20 cellular contexts compared by ENCODE assay signal in genomic region chr14:93745603-93746273, GRCh38. TPM values are rescaled to one million over a fixed set of nuclear protein-coding genes. Genes with fewer than 3 reads are reported as not detected.
DNase-seq lines count a peak whose midpoint lies in the region; ATAC-seq and TF ChIP-seq lines count a peak whose summit lies in the region.
"Had no signal": no experiment of that assay in that cellular context is flagged by ENCODE, and none has a peak within 500 bp of the region (broad histone marks: within the 10 kb centered on the region; RNA-seq: fewer than 3 reads in every experiment).

No MANE protein-coding gene starts in this region.

- H3K27me3 ChIP-seq in SK-N-SH (ENCODE audit: insufficient read depth) (no peaks in the 10 kb centered on the region), upper lobe of right lung (peaks cover 9% of the 10 kb centered on the region)

- ATAC-seq in SK-N-SH treated with all-trans-retinoic acid at 6 μM for 48 hours: no peak
- no peak for ATAC-seq in HG03108 (IDR thresholded peaks at IDR 0.05; ENCODE audit: unreplicated experiment)
- ATAC-seq in upper lobe of right lung: no peak

- no peaks in the 10 kb centered on the region for H3K36me3 ChIP-seq in SK-N-SH (replicated peaks in 1 of 2; ENCODE audit: control insufficient read depth in 1 of 2, insufficient read depth in 2 of 2, low read length in 1 of 2)
- H3K36me3 ChIP-seq in upper lobe of right lung: no peaks in the 10 kb centered on the region

- no peak overlapping the region for H2AFZ ChIP-seq in SK-N-SH (ENCODE audit: low read depth)
- H2AFZ ChIP-seq: GM23248 had no signal

- H3K27ac ChIP-seq in SK-N-SH (ENCODE audit: low read depth in 2 of 2, low read length in 1 of 2): peak overlapping the region in 1 of 2 experiments; percentile 99; a peak in 2 of 4 replicates
- peak overlapping the region; percentile 94 for H3K27ac ChIP-seq in temporal lobe (ENCODE audit: low read depth, low read length)
- no peak overlapping the region for H3K27ac ChIP-seq in upper lobe of right lung
- H3K27ac ChIP-seq: GM23248, KMS-11 had no signal

- intact Hi-C loops in upper lobe of right lung (cut with DNase I): no loop called here

- DNase-seq in SK-N-SH (peak; percentile 77), ecto neural progenitor cell (ENCODE audit: low spot score) (peak; percentile 49), neural crest cell (ENCODE audit: low read depth, low spot score) (no peak), NCI-H1048 (lab: John Stamatoyannopoulos, UW) (no peak), upper lobe of right lung (no peak)
- DNase-seq: 8988T; Calu3; CD4-positive, alpha-beta memory T cell; DMS53; GM23248; NCI-H1092; NCI-H1694; NCI-H524; SHP77 had no signal

- H3K4me3 ChIP-seq in SK-N-SH (ENCODE audit: low read depth in 2 of 2, low read length in 1 of 2) (no peak overlapping the region), upper lobe of right lung (no peak overlapping the region)
- H3K4me3 ChIP-seq: GM23248 had no signal

- H3K9me3 Mint-ChIP-seq in neural crest cell: no peaks in the 10 kb centered on the region

- peaks cover 0 to 75% of the 10 kb centered on the region in 2 experiments; a peak in 1 of 4 replicates for H3K4me1 ChIP-seq in SK-N-SH (ENCODE audit: control insufficient read depth in 1 of 2, insufficient read depth in 2 of 2, low read depth in 1 of 2, low read length in 1 of 2)
- no peaks in the 10 kb centered on the region for H3K4me1 ChIP-seq in upper lobe of right lung

- H3F3A ChIP-seq in SK-N-SH (replicated peaks; ENCODE audit: insufficient read depth): no peaks in the 10 kb centered on the region

- H3K27ac Mint-ChIP-seq in neural crest cell (ENCODE audit: unreplicated experiment): peak overlapping the region; percentile 70
- H3K27ac Mint-ChIP-seq: CD4-positive, alpha-beta memory T cell had no signal

- no peaks in the 10 kb centered on the region for H4K20me1 ChIP-seq in SK-N-SH (ENCODE audit: insufficient read depth)

- peaks cover 57% of the 10 kb centered on the region for H3K4me1 Mint-ChIP-seq in neural crest cell
- H3K4me1 Mint-ChIP-seq: CD4-positive, alpha-beta memory T cell had no signal

- H3K4me2 ChIP-seq in SK-N-SH: no peak overlapping the region
- H3K4me2 ChIP-seq: KMS-11 had no signal

- CTCF ChIA-PET in SK-N-SH (lab: Yijun Ruan, JAX): interaction anchor here (1.1 to 1.4 kb wide), 2 partner anchors 44 to 91 kb away, joined by 3 to 5 read pairs; no protein-coding TSS in a partner anchor

- H3K27me3 Mint-ChIP-seq in neural crest cell (ENCODE audit: low read depth): no peaks in the 10 kb centered on the region

- TF ChIP-seq CTCF in SK-N-SH (IDR thresholded peaks at IDR 0.05): no peak
- TF ChIP-seq CTCF in neural crest cell (conservative IDR thresholded peaks at IDR 0.05): no peak
- TF ChIP-seq CTCF in upper lobe of right lung (IDR thresholded peaks at IDR 0.05): no peak

- no peak for TF ChIP-seq RAD21 in SK-N-SH (IDR thresholded peaks at IDR 0.05; ENCODE audit: low read length)

- no peaks in the 10 kb centered on the region for H3K36me3 Mint-ChIP-seq in neural crest cell (ENCODE audit: low read depth)
- H3K36me3 Mint-ChIP-seq: CD4-positive, alpha-beta memory T cell had no signal

- H3K9me2 ChIP-seq in SK-N-SH: no peaks in the 10 kb centered on the region

- H3K9me3 ChIP-seq in SK-N-SH: no peaks in the 10 kb centered on the region
- no peaks in the 10 kb centered on the region for H3K9me3 ChIP-seq in upper lobe of right lung

- H3K4me3 Mint-ChIP-seq in neural crest cell: peak overlapping the region; percentile 4
- H3K4me3 Mint-ChIP-seq: CD4-positive, alpha-beta memory T cell had no signal

- no peaks in the 10 kb centered on the region for H3K79me2 ChIP-seq in SK-N-SH (ENCODE audit: insufficient read depth)

- 23% methylated on average over 13 of the region's 13 CpGs for WGBS in SK-N-SH (ENCODE audit: low lambda C conversion rate)

- no peak overlapping the region for H3K9ac ChIP-seq in SK-N-SH
- H3K9ac ChIP-seq: GM23248, KMS-11 had no signal

- POLR2A ChIA-PET in SK-N-SH (lab: Yijun Ruan, JAX): interaction anchor here (1.1 to 1.7 kb wide), 3 partner anchors 14 to 43 kb away, joined by 4 to 10 read pairs (median 5); partner anchors contain the start of gene PRIMA1

- TF ChIP-seq EP300 in SK-N-SH (IDR thresholded peaks at IDR 0.05; ENCODE audit: borderline replicate concordance in 1 of 2, low read depth in 1 of 2, low read length in 1 of 2): no peak; a peak in 1 of 4 replicates

TF ChIP-seq in SK-N-SH, 30 proteins besides CTCF, POLR2A, EP300 and RAD21:
- no peak for TF ChIP-seq TEAD4 (IDR thresholded peaks at IDR 0.05; ENCODE audit: borderline replicate concordance, insufficient read depth)
- TF ChIP-seq GATA2 (CRISPR knock-in tag; IDR thresholded peaks at IDR 0.05): peak; percentile 68

TF ChIP-seq in SK-N-SH treated with all-trans-retinoic acid at 6 μM for 48 hours, 23 proteins besides CTCF, POLR2A, EP300 and RAD21 (continues in another document):
- TF ChIP-seq ZNF8 (CRISPR knock-in tag; IDR thresholded peaks at IDR 0.05) (no peak), ZC3H10 (CRISPR knock-in tag; IDR thresholded peaks at IDR 0.05) (no peak), PPARA (CRISPR knock-in tag; IDR thresholded peaks at IDR 0.05; ENCODE audit: borderline replicate concordance) (no peak), ESRRG (CRISPR knock-in tag; IDR thresholded peaks at IDR 0.05) (no peak), CSRNP3 (CRISPR knock-in tag; IDR thresholded peaks at IDR 0.05) (no peak), POU6F1 (CRISPR knock-in tag; IDR thresholded peaks at IDR 0.05; ENCODE audit: borderline replicate concordance, low read depth) (no peak), TOX (CRISPR knock-in tag; IDR thresholded peaks at IDR 0.05; ENCODE audit: borderline replicate concordance) (no peak), BACH2 (CRISPR knock-in tag; IDR thresholded peaks at IDR 0.05; ENCODE audit: borderline replicate concordance) (no peak), PATZ1 (CRISPR knock-in tag; IDR thresholded peaks at IDR 0.05; ENCODE audit: borderline replicate concordance) (no peak), ISL1 (CRISPR knock-in tag; IDR thresholded peaks at IDR 0.05) (no peak), GLIS3 (CRISPR knock-in tag; IDR thresholded peaks at IDR 0.05) (no peak), CREB5 (CRISPR knock-in tag; IDR thresholded peaks at IDR 0.05; ENCODE audit: low read depth) (no peak), TCF4 (CRISPR knock-in tag; IDR thresholded peaks at IDR 0.05; ENCODE audit: borderline replicate concordance) (no peak), CSDC2 (CRISPR knock-in tag; IDR thresholded peaks at IDR 0.05) (no peak), SNAI2 (CRISPR knock-in tag; IDR thresholded peaks at IDR 0.05) (no peak)

RNA-seq across cellular contexts. Expression of gene PRIMA1, which starts 42.5 kb away (rescaled TPM):
- polyA plus RNA-seq in SK-N-SH (2012; rRNA removed): 0.18 and 0.24 TPM in 2 replicates
- 0.23 and 0.49 TPM in 2 replicates for polyA plus RNA-seq in SK-N-SH (2012; cell fraction: cytosol; rRNA removed)
- polyA plus RNA-seq in SK-N-SH (2012; cell fraction: nucleus; rRNA removed): 0.15 and 0.56 TPM in 2 replicates
- 2.0 and 2.1 TPM in 2 replicates for total RNA-seq in neural crest cell
- under 0.01 TPM for total RNA-seq in temporal lobe
- 1.9 TPM for total RNA-seq in upper lobe of right lung
- total RNA-seq: Calu3; CD4-positive, alpha-beta memory T cell; MCF 10A had no signal
- polyA plus RNA-seq: BJ; CD4-positive, alpha-beta memory T cell; GM23248 had no signal

Comparison
In these comparisons a context has a peak if more than half of its experiments do, and no peak if none do; other contexts are left out.
1. DNase-seq: peak in SK-N-SH (single experiment) and ecto neural progenitor cell (single experiment); none in neural crest cell (single experiment), NCI-H1048 (single experiment) and upper lobe of right lung (single experiment).